In the genomic region with DNA sequence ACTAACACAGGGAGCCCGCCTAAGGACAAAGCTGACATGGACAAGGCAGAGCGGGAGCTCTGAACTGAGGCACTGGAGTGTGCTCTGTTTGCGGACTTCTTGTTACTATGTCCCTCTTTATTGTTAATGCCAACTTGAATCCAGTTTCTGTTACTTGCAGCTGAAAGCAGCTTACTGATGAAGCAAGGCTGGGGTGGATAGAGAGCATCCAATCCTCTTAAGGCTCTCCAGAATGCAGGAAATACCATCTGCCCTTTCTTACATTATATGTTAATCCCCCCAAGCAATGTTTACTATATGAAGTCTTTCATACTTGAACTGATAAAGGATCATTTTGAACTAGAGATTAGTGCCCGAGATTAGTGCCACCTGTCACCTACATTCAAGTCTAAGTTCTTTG, we compare ENCODE assay signal across 35 cellular contexts.
"Had no signal": no experiment of that assay in that cellular context is flagged by ENCODE, and none has a peak within 500 bp of the region (broad histone marks: within the 10 kb centered on the region; RNA-seq: fewer than 3 reads in every experiment).

No MANE protein-coding gene starts in this region.

- FAIRE-seq: TTC549 had no signal

- ATAC-seq: activated CD4-positive, CD25-positive, alpha-beta regulatory T cell treated with anti-CD3 and anti-CD28 coated beads, Interleukin-2, amount 50 U/mL, for 24 hours; Panc1; WTC11 had no signal

- H3K9ac ChIP-seq: SK-N-SH had no signal

- H3K27ac ChIP-seq: ascending aorta, cardiac muscle cell, colonic mucosa, SJSA1 had no signal

- H3K4me1 ChIP-seq: ascending aorta, colonic mucosa, SJSA1 had no signal

- H3K36me3 ChIP-seq: ascending aorta, cardiac muscle cell, colonic mucosa, SJSA1 had no signal

- H3K27me3 ChIP-seq: ascending aorta, cardiac muscle cell, colonic mucosa, SJSA1 had no signal

- H3K4me2 ChIP-seq: SK-N-SH had no signal

- H3K4me3 Mint-ChIP-seq: activated CD4-positive, alpha-beta memory T cell treated with anti-CD3 and anti-CD28 coated beads for 36 hours; activated naive CD4-positive, alpha-beta T cell treated with anti-CD3 and anti-CD28 coated beads, Interleukin-2, amount 50 U/mL, for 24 hours; activated naive CD8-positive, alpha-beta T cell treated with anti-CD3 and anti-CD28 coated beads, Interleukin-2, amount 10 ng/mL, durations not matched to agents 7 days and 5 days; central memory CD8-positive, alpha-beta T cell; T-helper 1 cell treated with Interleukin-12 subunit alpha and Interleukin-12 subunit beta and Interleukin-4 antibody, amounts not matched to agents 30 μg/mL and 1 μg/mL, for 36 hours; T-helper 2 cell treated with Interferon-gamma antibody and Interleukin-4, amounts not matched to agents 5 μg/mL and 100 μg/mL, for 36 hours; WTC11 had no signal

- DNase-seq: activated CD4-positive, alpha-beta memory T cell treated with anti-CD3 and anti-CD28 coated beads for 36 hours; activated CD4-positive, alpha-beta T cell treated with anti-CD3 and anti-CD28 coated beads for 4 hours; activated CD4-positive, alpha-beta T cell treated with anti-CD3 and anti-CD28 coated beads, Interleukin-2, amount 50 U/mL, for 1 hour; activated CD8-positive, alpha-beta memory T cell treated with anti-CD3 and anti-CD28 coated beads, Interleukin-2, amount 50 U/mL, for 4 hours; activated effector memory CD4-positive, alpha-beta T cell treated with anti-CD3 and anti-CD28 coated beads, Interleukin-2, amount 50 U/mL, for 16 hours; activated naive CD4-positive, alpha-beta T cell; activated naive CD8-positive, alpha-beta T cell treated with anti-CD3 and anti-CD28 coated beads, Interleukin-2, amount 10 ng/mL, durations not matched to agents 7 days and 5 days; activated T-cell treated with anti-CD3 and anti-CD28 coated beads, Interleukin-2, amount 50 U/mL, for 48 hours; amygdala; colonic mucosa; Karpas-422; NCI-H1048; NCI-H1105 treated with DMSO at 0.1 percent for 48 hours; NCI-H1436; NCI-H1694; NCI-H1930; NCI-H2081 treated with DMSO at 0.1 percent for 48 hours; NCI-H2171 treated with DMSO at 0.1 percent for 48 hours; NCI-H226; NCI-H446 treated with DMSO at 0.1 percent for 48 hours; NCI-H526; NCI-H774; SHP77; SK-N-SH had no signal

- H3K9me3 ChIP-seq: ascending aorta, colonic mucosa, SK-N-SH had no signal

- H3K27ac Mint-ChIP-seq: activated CD4-positive, alpha-beta memory T cell treated with anti-CD3 and anti-CD28 coated beads for 36 hours; activated naive CD4-positive, alpha-beta T cell treated with anti-CD3 and anti-CD28 coated beads, Interleukin-2, amount 50 U/mL, for 24 hours; activated naive CD8-positive, alpha-beta T cell treated with anti-CD3 and anti-CD28 coated beads, Interleukin-2, amount 10 ng/mL, durations not matched to agents 7 days and 5 days; T-helper 1 cell treated with Interleukin-12 subunit alpha and Interleukin-12 subunit beta and Interleukin-4 antibody, amounts not matched to agents 30 μg/mL and 1 μg/mL, for 36 hours; T-helper 2 cell treated with Interferon-gamma antibody and Interleukin-4, amounts not matched to agents 5 μg/mL and 100 μg/mL, for 36 hours; WTC11 had no signal

- H3K4me3 ChIP-seq: ascending aorta, cardiac muscle cell, colonic mucosa, SJSA1 had no signal

- H3K9me3 Mint-ChIP-seq: activated CD4-positive, alpha-beta memory T cell treated with anti-CD3 and anti-CD28 coated beads for 36 hours; activated naive CD4-positive, alpha-beta T cell treated with anti-CD3 and anti-CD28 coated beads, Interleukin-2, amount 50 U/mL, for 24 hours; central memory CD8-positive, alpha-beta T cell had no signal

- H3K27me3 Mint-ChIP-seq: activated CD4-positive, alpha-beta memory T cell treated with anti-CD3 and anti-CD28 coated beads for 36 hours; activated naive CD4-positive, alpha-beta T cell treated with anti-CD3 and anti-CD28 coated beads, Interleukin-2, amount 50 U/mL, for 24 hours; activated naive CD8-positive, alpha-beta T cell treated with anti-CD3 and anti-CD28 coated beads, Interleukin-2, amount 10 ng/mL, durations not matched to agents 7 days and 5 days; central memory CD8-positive, alpha-beta T cell had no signal
